Comparison of ENCODE assay signal across 22 cellular contexts in genomic region chr19:48246101-48246500, GRCh38. TPM values are rescaled to one million over a fixed set of nuclear protein-coding genes. Genes with fewer than 3 reads are reported as not detected.
DNase-seq lines count a peak whose midpoint lies in the region; ATAC-seq and TF ChIP-seq lines count a peak whose summit lies in the region.
"Had no signal": no experiment of that assay in that cellular context is flagged by ENCODE, and none has a peak within 500 bp of the region (broad histone marks: within the 10 kb centered on the region; RNA-seq: fewer than 3 reads in every experiment).

No MANE protein-coding gene starts in this region.

- H3K9me3 ChIP-seq in DOHH2 (ENCODE audit: control insufficient read depth, insufficient read depth, low read length), result no peaks in the 10 kb centered on the region
- H3K9me3 ChIP-seq in naive thymus-derived CD4-positive, alpha-beta T cell (ENCODE audit: control insufficient read depth in 2 of 3, low read length in 3 of 3), result no peaks in the 10 kb centered on the region
- H3K9me3 ChIP-seq: BLaER1, heart right ventricle, prostate gland, testis had no signal

- 0 out of 2 replicates have a peak overlapping the region, but pooled peaks have one; percentile 5 for H3K4me2 ChIP-seq in DOHH2 (ENCODE audit: low read length)
- H3K4me2 ChIP-seq: BLaER1 had no signal

- no peak for ATAC-seq in naive thymus-derived CD4-positive, alpha-beta T cell
- ATAC-seq in HG03442 (IDR thresholded peaks at IDR 0.05; ENCODE audit: unreplicated experiment), result no peak
- ATAC-seq in GM21423 (IDR thresholded peaks at IDR 0.05; ENCODE audit: unreplicated experiment), result no peak
- ATAC-seq: heart right ventricle had no signal

- no peaks in the 10 kb centered on the region for H3K9me3 Mint-ChIP-seq in T-helper 2 cell treated with Interferon-gamma antibody and Interleukin-4, amounts not matched to agents 5 μg/mL and 100 μg/mL, for 36 hours
- H3K9me3 Mint-ChIP-seq in activated T-helper 2 cell treated with anti-CD3 and anti-CD28 coated beads, Interferon-gamma antibody, Interleukin-2, Interleukin-4, amounts not matched to agents 10 μg/mL and 5 μg/mL and 100 μg/mL, durations not matched to agents 14 hours and 24 hours and 36 hours, result no peaks in the 10 kb centered on the region
- no peaks in the 10 kb centered on the region for H3K9me3 Mint-ChIP-seq in naive thymus-derived CD4-positive, alpha-beta T cell
- H3K9me3 Mint-ChIP-seq: naive B cell had no signal

- H3K36me3 Mint-ChIP-seq in T-helper 2 cell treated with Interferon-gamma antibody and Interleukin-4, amounts not matched to agents 5 μg/mL and 100 μg/mL, for 36 hours (ENCODE audit: low read depth), result peaks cover 63% of the 10 kb centered on the region
- H3K36me3 Mint-ChIP-seq in activated T-helper 2 cell treated with anti-CD3 and anti-CD28 coated beads, Interferon-gamma antibody, Interleukin-2, Interleukin-4, amounts not matched to agents 10 μg/mL and 5 μg/mL and 100 μg/mL, durations not matched to agents 14 hours and 24 hours and 36 hours (ENCODE audit: low read depth), result peaks cover 58% of the 10 kb centered on the region
- H3K36me3 Mint-ChIP-seq in naive thymus-derived CD4-positive, alpha-beta T cell, result peaks cover 12 to 53% (median 34%) of the 10 kb centered on the region in 5 donors

- H3K4me3 Mint-ChIP-seq in T-helper 2 cell treated with Interferon-gamma antibody and Interleukin-4, amounts not matched to agents 5 μg/mL and 100 μg/mL, for 36 hours, result peak overlapping the region; percentile 28
- H3K4me3 Mint-ChIP-seq in activated T-helper 2 cell treated with anti-CD3 and anti-CD28 coated beads, Interferon-gamma antibody, Interleukin-2, Interleukin-4, amounts not matched to agents 10 μg/mL and 5 μg/mL and 100 μg/mL, durations not matched to agents 14 hours and 24 hours and 36 hours (ENCODE audit: low read depth), result peak overlapping the region; percentile 49
- H3K4me3 Mint-ChIP-seq in naive thymus-derived CD4-positive, alpha-beta T cell, result peak overlapping the region; percentile 18 to 70 (median 44)

- no peak for TF ChIP-seq CTCF in DOHH2 (IDR thresholded peaks at IDR 0.05; ENCODE audit: low read depth, low read length, poor library complexity, severe bottlenecking)

- H3K4me1 Mint-ChIP-seq in T-helper 2 cell treated with Interferon-gamma antibody and Interleukin-4, amounts not matched to agents 5 μg/mL and 100 μg/mL, for 36 hours (ENCODE audit: low read depth), result peaks cover 44% of the 10 kb centered on the region
- H3K4me1 Mint-ChIP-seq in activated T-helper 2 cell treated with anti-CD3 and anti-CD28 coated beads, Interferon-gamma antibody, Interleukin-2, Interleukin-4, amounts not matched to agents 10 μg/mL and 5 μg/mL and 100 μg/mL, durations not matched to agents 14 hours and 24 hours and 36 hours (ENCODE audit: low read depth), result peaks cover 65% of the 10 kb centered on the region
- peaks cover 39 to 74% (median 65%) of the 10 kb centered on the region in 7 donors for H3K4me1 Mint-ChIP-seq in naive thymus-derived CD4-positive, alpha-beta T cell

- no peak for DNase-seq in T-helper 2 cell treated with Interferon-gamma antibody and Interleukin-4, amounts not matched to agents 5 μg/mL and 100 μg/mL, for 36 hours (ENCODE audit: low spot score)
- no peak for DNase-seq in T-helper 2 cell
- DNase-seq in activated T-helper 2 cell treated with anti-CD3 and anti-CD28 coated beads, Interferon-gamma antibody, Interleukin-2, Interleukin-4, amounts not matched to agents 10 μg/mL and 5 μg/mL and 100 μg/mL, durations not matched to agents 14 hours and 24 hours and 36 hours (ENCODE audit: low spot score), result no peak
- no peak for DNase-seq in naive thymus-derived CD4-positive, alpha-beta T cell
- no peak for DNase-seq in SK-N-DZ (ENCODE audit: low spot score)
- DNase-seq: 8988T; activated CD4-positive, CD25-positive, alpha-beta regulatory T cell treated with anti-CD3 and anti-CD28 coated beads, Interleukin-2, amount 50 U/mL, for 72 hours; aorta; DMS153; heart right ventricle; naive B cell; NCI-H146; NCI-H774; SIG-M5; small intestine; stimulated activated CD4-positive, alpha-beta T cell treated with anti-CD3 and anti-CD28 coated beads, Interleukin-4, amount 100 ng/mL, for 24 hours; testis had no signal

- H3K79me2 ChIP-seq in DOHH2 (ENCODE audit: control insufficient read depth, low read length), result peaks cover 61% of the 10 kb centered on the region

- CTCF ChIA-PET in naive thymus-derived CD4-positive, alpha-beta T cell (lab: Charles Lee), result no interaction called here

- H3K9me2 ChIP-seq in DOHH2 (replicated peaks; ENCODE audit: control insufficient read depth, low read length), result no peaks in the 10 kb centered on the region

- peaks cover 54% of the 10 kb centered on the region for H3K4me1 ChIP-seq in DOHH2 (ENCODE audit: control insufficient read depth, low read length)
- peaks cover 41 to 52% of the 10 kb centered on the region in 2 donors for H3K4me1 ChIP-seq in naive thymus-derived CD4-positive, alpha-beta T cell (ENCODE audit: control insufficient read depth in 2 of 2, insufficient read depth in 2 of 2, low read length in 2 of 2)
- H3K4me1 ChIP-seq: prostate gland, testis had no signal

- intact Hi-C loops in activated T-helper 2 cell treated with anti-CD3 and anti-CD28 coated beads, Interferon-gamma antibody, Interleukin-2, Interleukin-4, amounts not matched to agents 10 μg/mL and 5 μg/mL and 100 μg/mL, durations not matched to agents 14 hours and 24 hours and 36 hours (cut with micrococcal nuclease), result no loop called here
- intact Hi-C loops in naive thymus-derived CD4-positive, alpha-beta T cell (cut with micrococcal nuclease), result no loop called here

- H3K36me3 ChIP-seq in DOHH2 (ENCODE audit: control insufficient read depth, low read length), result peaks cover 54% of the 10 kb centered on the region
- peaks cover 9 to 19% (median 10%) of the 10 kb centered on the region in 3 experiments for H3K36me3 ChIP-seq in naive thymus-derived CD4-positive, alpha-beta T cell (ENCODE audit: control insufficient read depth in 2 of 3, insufficient read depth in 3 of 3, low read length in 3 of 3)
- H3K36me3 ChIP-seq: prostate gland had no signal

- no peaks in the 10 kb centered on the region for H3K27me3 Mint-ChIP-seq in T-helper 2 cell treated with Interferon-gamma antibody and Interleukin-4, amounts not matched to agents 5 μg/mL and 100 μg/mL, for 36 hours (ENCODE audit: low read depth)
- no peaks in the 10 kb centered on the region for H3K27me3 Mint-ChIP-seq in activated T-helper 2 cell treated with anti-CD3 and anti-CD28 coated beads, Interferon-gamma antibody, Interleukin-2, Interleukin-4, amounts not matched to agents 10 μg/mL and 5 μg/mL and 100 μg/mL, durations not matched to agents 14 hours and 24 hours and 36 hours (ENCODE audit: low read depth)
- H3K27me3 Mint-ChIP-seq in naive thymus-derived CD4-positive, alpha-beta T cell, result no peaks in the 10 kb centered on the region
- H3K27me3 Mint-ChIP-seq: naive B cell had no signal

- POLR2A ChIA-PET in naive thymus-derived CD4-positive, alpha-beta T cell (lab: Charles Lee), result interaction anchor here (0.7 to 3.7 kb wide), 5 partner anchors 9 to 373 kb away, joined by 3 to 25 read pairs (median 3); partner anchors contain the start of genes CARD8 and RPL18

- peak overlapping the region; percentile 7 for H3K27ac Mint-ChIP-seq in T-helper 2 cell treated with Interferon-gamma antibody and Interleukin-4, amounts not matched to agents 5 μg/mL and 100 μg/mL, for 36 hours
- peak overlapping the region; percentile 67 for H3K27ac Mint-ChIP-seq in activated T-helper 2 cell treated with anti-CD3 and anti-CD28 coated beads, Interferon-gamma antibody, Interleukin-2, Interleukin-4, amounts not matched to agents 10 μg/mL and 5 μg/mL and 100 μg/mL, durations not matched to agents 14 hours and 24 hours and 36 hours
- H3K27ac Mint-ChIP-seq in naive thymus-derived CD4-positive, alpha-beta T cell, result peak overlapping the region; percentile 56 to 88 (median 82)

- H3K4me3 ChIP-seq in DOHH2 (ENCODE audit: low read length), result no peak overlapping the region
- H3K4me3 ChIP-seq in naive thymus-derived CD4-positive, alpha-beta T cell (ENCODE audit: low read length), result no peak overlapping the region
- H3K4me3 ChIP-seq: BLaER1, prostate gland, testis had no signal

- no peaks in the 10 kb centered on the region for H3K27me3 ChIP-seq in DOHH2 (ENCODE audit: control insufficient read depth, low read length)
- H3K27me3 ChIP-seq in naive thymus-derived CD4-positive, alpha-beta T cell (ENCODE audit: control insufficient read depth in 2 of 2, insufficient read depth in 2 of 2, low read length in 2 of 2), result no peaks in the 10 kb centered on the region
- H3K27me3 ChIP-seq: BLaER1, heart right ventricle, testis had no signal

- H3K27ac ChIP-seq in DOHH2 (ENCODE audit: low read depth, low read length), result no peak overlapping the region
- peak overlapping the region; percentile 30 for H3K27ac ChIP-seq in naive thymus-derived CD4-positive, alpha-beta T cell (ENCODE audit: low read depth, low read length)
- H3K27ac ChIP-seq: BLaER1, prostate gland, testis had no signal

- H3F3A ChIP-seq in DOHH2 (ENCODE audit: control insufficient read depth, insufficient read depth), result peaks cover 14% of the 10 kb centered on the region

- no peaks in the 10 kb centered on the region for H4K20me1 ChIP-seq in DOHH2 (ENCODE audit: control insufficient read depth, insufficient read depth, low read depth, low read length)
- H4K20me1 ChIP-seq: BLaER1 had no signal

RNA-seq across cellular contexts. Expression of gene CARD8, which starts 9.6 kb away (rescaled TPM):
- 108 and 110 TPM in 2 replicates for total RNA-seq in activated T-helper 2 cell treated with anti-CD3 and anti-CD28 coated beads, Interferon-gamma antibody, Interleukin-2, Interleukin-4, amounts not matched to agents 10 μg/mL and 5 μg/mL and 100 μg/mL, durations not matched to agents 14 hours and 24 hours and 36 hours
- total RNA-seq in naive thymus-derived CD4-positive, alpha-beta T cell, result 100 to 1,000 TPM; 104 to 301 (median 182) TPM
- polyA plus RNA-seq in naive thymus-derived CD4-positive, alpha-beta T cell, result 100 to 1,000 TPM in 1 of 2 donors, 10 to 100 TPM in 1; 73.6 to 101 TPM
- polyA plus RNA-seq in SK-N-DZ (2014; cell fraction: cytosol; rRNA removed), result 8.8 and 9.3 TPM in 2 replicates
- 17.0 and 29.9 TPM in 2 replicates for polyA plus RNA-seq in SK-N-DZ (2014; cell fraction: nucleus; rRNA removed)

RNA-seq across cellular contexts. Expression of gene ZNF114, which starts 23.8 kb away (rescaled TPM):
- 0.37 and 0.94 TPM in 2 replicates for total RNA-seq in activated T-helper 2 cell treated with anti-CD3 and anti-CD28 coated beads, Interferon-gamma antibody, Interleukin-2, Interleukin-4, amounts not matched to agents 10 μg/mL and 5 μg/mL and 100 μg/mL, durations not matched to agents 14 hours and 24 hours and 36 hours
- under 1 TPM in 2 of 5 experiments, not detected in 3; 0.29 to 0.51 TPM for total RNA-seq in naive thymus-derived CD4-positive, alpha-beta T cell
- not detected for polyA plus RNA-seq in naive thymus-derived CD4-positive, alpha-beta T cell
- 0.63 and 0.82 TPM in 2 replicates for polyA plus RNA-seq in SK-N-DZ (2014; cell fraction: cytosol; rRNA removed)
- polyA plus RNA-seq in SK-N-DZ (2014; cell fraction: nucleus; rRNA removed), result 0.27 TPM in 1 of 2 replicates, not detected in the other
- polyA plus RNA-seq: aorta had no signal

Comparison
In these comparisons a context has a peak if more than half of its experiments do, and no peak if none do; other contexts are left out.
1. H3K27ac Mint-ChIP-seq: peak in every context shown above with its lines; median percentile 82 in naive thymus-derived CD4-positive, alpha-beta T cell; 67 in activated T-helper 2 cell treated with anti-CD3 and anti-CD28 coated beads, Interferon-gamma antibody, Interleukin-2, Interleukin-4, amounts not matched to agents 10 μg/mL and 5 μg/mL and 100 μg/mL, durations not matched to agents 14 hours and 24 hours and 36 hours; 7 in T-helper 2 cell treated with Interferon-gamma antibody and Interleukin-4, amounts not matched to agents 5 μg/mL and 100 μg/mL, for 36 hours.